Comparison of ENCODE assay signal across 16 cellular contexts in genomic region chr11:115462757-115463156, GRCh38. TPM values are rescaled to one million over a fixed set of nuclear protein-coding genes. Genes with fewer than 3 reads are reported as not detected.
DNase-seq lines count a peak whose midpoint lies in the region; ATAC-seq and TF ChIP-seq lines count a peak whose summit lies in the region.
"Had no signal": no experiment of that assay in that cellular context is flagged by ENCODE, and none has a peak within 500 bp of the region (broad histone marks: within the 10 kb centered on the region; RNA-seq: fewer than 3 reads in every experiment).

No MANE protein-coding gene starts in this region.

- H3K4me3 ChIP-seq in endocrine pancreas (ENCODE audit: control insufficient read depth, insufficient read depth, low read length): no peak overlapping the region
- H3K4me3 ChIP-seq: BLaER1 treated with 17β-estradiol and CSF1 and Interleukin-3, amounts not matched to agents 10 nM and 100 nM had no signal

- H3K4me3 Mint-ChIP-seq in nephron (no peak overlapping the region), progenitor cell of endocrine pancreas (ENCODE audit: low read depth) (no peak overlapping the region)
- H3K4me3 Mint-ChIP-seq in CD4-positive, alpha-beta T cell: no peak overlapping the region
- H3K4me3 Mint-ChIP-seq: B cell; CD8-positive, alpha-beta memory T cell; H9 had no signal

- no peak for DNase-seq in left ventricle myocardium superior
- no peak for DNase-seq in left cardiac atrium
- DNase-seq in progenitor cell of endocrine pancreas (ENCODE audit: low spot score, unreplicated experiment): no peak
- DNase-seq in CD4-positive, alpha-beta T cell: no peak
- DNase-seq: CD8-positive, alpha-beta memory T cell; DMS 273 treated with DMSO at 0.1 percent for 48 hours; GF-D8; KG1 had no signal

- peak overlapping the region in 2 of 3 experiments; percentile 29 to 75 for H3K27ac Mint-ChIP-seq in nephron
- H3K27ac Mint-ChIP-seq in progenitor cell of endocrine pancreas: peak overlapping the region; percentile 84
- no peak overlapping the region for H3K27ac Mint-ChIP-seq in CD4-positive, alpha-beta T cell
- H3K27ac Mint-ChIP-seq: B cell; CD8-positive, alpha-beta memory T cell had no signal

- no peaks in the 10 kb centered on the region for H3K9me3 ChIP-seq in endocrine pancreas (ENCODE audit: control insufficient read depth, low read length)
- H3K9me3 ChIP-seq in CD4-positive, alpha-beta T cell (ENCODE audit: control insufficient read depth, low read length): no peaks in the 10 kb centered on the region
- H3K9me3 ChIP-seq: BLaER1 treated with 17β-estradiol and CSF1 and Interleukin-3, amounts not matched to agents 10 nM and 100 nM had no signal

- intact Hi-C loops in left ventricle myocardium superior (cut with micrococcal nuclease): no loop called here
- intact Hi-C loops in left cardiac atrium (cut with DNase I): no loop called here
- intact Hi-C loops in CD4-positive, alpha-beta T cell (cut with DNase I, micrococcal nuclease): no loop called here

- H3K27me3 ChIP-seq in endocrine pancreas (ENCODE audit: control insufficient read depth, insufficient read depth, low read length): no peaks in the 10 kb centered on the region
- no peaks in the 10 kb centered on the region for H3K27me3 ChIP-seq in CD4-positive, alpha-beta T cell (ENCODE audit: control insufficient read depth, insufficient read depth, low read length)
- H3K27me3 ChIP-seq: BLaER1 treated with 17β-estradiol and CSF1 and Interleukin-3, amounts not matched to agents 10 nM and 100 nM had no signal

- peaks cover 25% of the 10 kb centered on the region for H3K4me1 ChIP-seq in endocrine pancreas (ENCODE audit: control insufficient read depth, insufficient read depth, low read length)
- H3K4me1 ChIP-seq: BLaER1 treated with 17β-estradiol and CSF1 and Interleukin-3, amounts not matched to agents 10 nM and 100 nM had no signal

- no peak for TF ChIP-seq CTCF in nephron (IDR thresholded peaks at IDR 0.05; ENCODE audit: unreplicated experiment in 3 of 3)
- TF ChIP-seq CTCF in progenitor cell of endocrine pancreas (IDR thresholded peaks at IDR 0.05; ENCODE audit: unreplicated experiment): no peak
- TF ChIP-seq CTCF in CD4-positive, alpha-beta T cell (IDR thresholded peaks at IDR 0.05): no peak

- peak overlapping the region; percentile 44 for H3K9ac ChIP-seq in endocrine pancreas (ENCODE audit: control insufficient read depth, insufficient read depth, low read length)
- H3K9ac ChIP-seq: BLaER1 treated with 17β-estradiol and CSF1 and Interleukin-3, amounts not matched to agents 10 nM and 100 nM had no signal

- H3K27ac ChIP-seq in CD4-positive, alpha-beta T cell (ENCODE audit: low read depth, low read length): no peak overlapping the region
- H3K27ac ChIP-seq: BLaER1 treated with 17β-estradiol and CSF1 and Interleukin-3, amounts not matched to agents 10 nM and 100 nM had no signal

- H3K9me3 Mint-ChIP-seq in nephron: no peaks in the 10 kb centered on the region
- no peaks in the 10 kb centered on the region for H3K9me3 Mint-ChIP-seq in progenitor cell of endocrine pancreas (ENCODE audit: low read depth)
- H3K9me3 Mint-ChIP-seq in CD4-positive, alpha-beta T cell: no peaks in the 10 kb centered on the region
- H3K9me3 Mint-ChIP-seq: CD8-positive, alpha-beta memory T cell; H9 had no signal

- ATAC-seq in left ventricle myocardium superior (peak; percentile 12), left cardiac atrium (no peak), HG03159 (IDR thresholded peaks at IDR 0.05; ENCODE audit: unreplicated experiment) (no peak), GM21526 (IDR thresholded peaks at IDR 0.05; ENCODE audit: low FRiP score, unreplicated experiment) (no peak)
- ATAC-seq in CD4-positive, alpha-beta T cell (ENCODE audit: poor library complexity): no peak
- ATAC-seq: HepG2 had no signal

- H3K4me1 Mint-ChIP-seq in nephron (peaks cover 21% of the 10 kb centered on the region), progenitor cell of endocrine pancreas (ENCODE audit: low read depth) (peaks cover 16% of the 10 kb centered on the region)
- H3K4me1 Mint-ChIP-seq in CD4-positive, alpha-beta T cell (ENCODE audit: low read depth): no peaks in the 10 kb centered on the region
- H3K4me1 Mint-ChIP-seq: B cell; CD8-positive, alpha-beta memory T cell had no signal

- H3K36me3 ChIP-seq in endocrine pancreas (ENCODE audit: control insufficient read depth, insufficient read depth, low read length): no peaks in the 10 kb centered on the region
- H3K36me3 ChIP-seq: BLaER1 treated with 17β-estradiol and CSF1 and Interleukin-3, amounts not matched to agents 10 nM and 100 nM had no signal

- POLR2A ChIA-PET in CD4-positive, alpha-beta T cell (lab: Charles Lee): no interaction called here

- CTCF ChIA-PET in CD4-positive, alpha-beta T cell (lab: Charles Lee): no interaction called here

- H3K27me3 Mint-ChIP-seq in nephron (ENCODE audit: low read depth) (no peaks in the 10 kb centered on the region), progenitor cell of endocrine pancreas (no peaks in the 10 kb centered on the region)
- H3K27me3 Mint-ChIP-seq in CD4-positive, alpha-beta T cell: peaks cover 6% of the 10 kb centered on the region

- H3K36me3 Mint-ChIP-seq in nephron (ENCODE audit: low read depth): no peaks in the 10 kb centered on the region
- no peaks in the 10 kb centered on the region for H3K36me3 Mint-ChIP-seq in progenitor cell of endocrine pancreas (ENCODE audit: insufficient read depth)
- no peaks in the 10 kb centered on the region for H3K36me3 Mint-ChIP-seq in CD4-positive, alpha-beta T cell (ENCODE audit: low read depth)
- H3K36me3 Mint-ChIP-seq: CD8-positive, alpha-beta memory T cell had no signal

RNA-seq across cellular contexts. Expression of gene CADM1, which starts 41.5 kb away (rescaled TPM):
- 38.5 TPM for total RNA-seq in left ventricle myocardium superior
- 10 to 100 TPM; 25.0 to 34.3 TPM for total RNA-seq in left cardiac atrium
- 147 and 154 TPM in 2 replicates for total RNA-seq in progenitor cell of endocrine pancreas
- 1 to 10 TPM; 1.1 to 1.4 TPM for total RNA-seq in CD4-positive, alpha-beta T cell

Comparison
In these comparisons a context has a peak if more than half of its experiments do, and no peak if none do; other contexts are left out.
1. RNA of gene CADM1, which starts 41.5 kb away (total RNA-seq): 147 to 154 TPM in progenitor cell of endocrine pancreas, 38.5 TPM in left ventricle myocardium superior (single experiment) and 25.0 to 34.3 TPM in left cardiac atrium; 1.1 to 1.4 TPM in CD4-positive, alpha-beta T cell; every median in the first group is over 10 times any median in the second.